ENCODE assay signal across 27 cellular contexts in the genomic region with DNA sequence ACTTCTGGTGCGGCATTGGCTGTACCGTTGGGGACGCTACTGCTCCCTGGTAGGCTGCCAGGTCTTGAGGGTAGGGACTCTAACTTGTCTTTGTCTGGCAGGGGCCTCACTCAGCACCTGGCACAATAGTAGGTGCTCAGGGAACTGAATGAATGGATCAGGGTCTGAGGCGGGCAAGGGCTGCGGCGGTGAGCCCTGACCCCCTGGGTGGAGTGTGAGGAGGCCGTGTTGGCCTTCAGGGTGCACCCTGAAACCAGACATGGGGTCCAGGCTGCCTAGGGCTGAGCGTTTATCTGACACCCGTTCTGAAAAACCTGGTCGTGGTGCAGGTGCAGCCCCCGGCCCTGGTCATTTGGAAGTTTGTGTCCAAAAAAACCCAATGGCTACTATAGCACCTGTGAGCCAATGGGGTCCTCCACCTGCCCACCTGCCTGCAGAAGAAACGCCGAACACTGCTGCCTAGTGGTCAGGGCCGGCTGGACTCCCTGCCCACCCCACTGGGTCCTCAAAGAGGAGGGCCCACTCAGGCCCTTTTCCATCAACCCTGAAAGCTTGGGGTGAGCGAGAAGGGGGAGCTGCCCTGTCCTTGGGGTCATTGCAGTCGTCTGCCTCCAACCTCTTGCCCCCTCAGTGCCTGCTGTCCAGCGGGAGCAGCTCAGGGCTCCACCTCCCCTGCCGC. TPM values are rescaled to one million over a fixed set of nuclear protein-coding genes. Genes with fewer than 3 reads are reported as not detected.
"Had no signal": no experiment of that assay in that cellular context is flagged by ENCODE, and none has a peak within 500 bp of the region (broad histone marks: within the 10 kb centered on the region; RNA-seq: fewer than 3 reads in every experiment).

No MANE protein-coding gene starts in this region.

- H3K27ac ChIP-seq: brain microvascular endothelial cell, gastrocnemius medialis, thyroid gland, WERI-Rb-1 had no signal

- H3K36me3 ChIP-seq: adrenal gland, ascending aorta, esophagus squamous epithelium, gastrocnemius medialis, left ventricle myocardium inferior, thyroid gland, upper lobe of right lung, WERI-Rb-1 had no signal

- H3K9me3 Mint-ChIP-seq: activated T-helper 17 cell treated with anti-CD3 and anti-CD28 coated beads, Interleukin-2, amount 50 U/mL, for 72 hours; effector memory CD8-positive, alpha-beta T cell; nephron; stimulated activated naive CD8-positive, alpha-beta T cell treated with anti-CD3 and anti-CD28 coated beads, Interleukin-15, Interleukin-2, amounts not matched to agents 100 ng/mL and 50 ng/mL, for 24 hours; T-cell had no signal

- H3K27me3 ChIP-seq: adrenal gland, ascending aorta, brain microvascular endothelial cell, esophagus squamous epithelium, gastrocnemius medialis, thyroid gland, upper lobe of right lung had no signal

- ATAC-seq: activated T-helper 17 cell treated with anti-CD3 and anti-CD28 coated beads, Interleukin-2, amount 50 U/mL, for 72 hours; effector memory CD8-positive, alpha-beta T cell; gastrocnemius medialis; T-cell; upper lobe of right lung had no signal

- H3K4me3 Mint-ChIP-seq: activated naive CD8-positive, alpha-beta T cell; activated T-helper 17 cell treated with anti-CD3 and anti-CD28 coated beads, Interleukin-2, amount 50 U/mL, for 72 hours; effector memory CD8-positive, alpha-beta T cell; nephron; stimulated activated naive CD8-positive, alpha-beta T cell treated with anti-CD3 and anti-CD28 coated beads, Interleukin-15, Interleukin-2, amounts not matched to agents 100 ng/mL and 50 ng/mL, for 24 hours; T-cell had no signal

- H3K9me3 ChIP-seq: adrenal gland, ascending aorta, esophagus squamous epithelium, gastrocnemius medialis, left ventricle myocardium inferior, thyroid gland, upper lobe of right lung had no signal

- FAIRE-seq: TTC549 had no signal

- H3K27ac Mint-ChIP-seq: activated naive CD8-positive, alpha-beta T cell; activated T-helper 17 cell treated with anti-CD3 and anti-CD28 coated beads, Interleukin-2, amount 50 U/mL, for 72 hours; stimulated activated naive CD8-positive, alpha-beta T cell treated with anti-CD3 and anti-CD28 coated beads, Interleukin-15, Interleukin-2, amounts not matched to agents 100 ng/mL and 50 ng/mL, for 24 hours had no signal

- H3K4me3 ChIP-seq: adrenal gland, ascending aorta, esophagus squamous epithelium, gastrocnemius medialis, left ventricle myocardium inferior, thyroid gland, upper lobe of right lung had no signal

- H3K36me3 Mint-ChIP-seq: activated naive CD8-positive, alpha-beta T cell; T-cell had no signal

- DNase-seq: activated CD4-positive, alpha-beta T cell treated with anti-CD3 and anti-CD28 coated beads for 1 hour; activated CD4-positive, alpha-beta T cell treated with anti-CD3 and anti-CD28 coated beads, Interleukin-2, amount 50 U/mL, for 1 hour; activated T-cell treated with anti-CD3 and anti-CD28 coated beads, Interleukin-2, amount 50 U/mL, for 1 hour; adrenal gland; brain microvascular endothelial cell; central memory CD4-positive, alpha-beta T cell; effector memory CD8-positive, alpha-beta T cell; esophagus squamous epithelium; gastrocnemius medialis; hippocampal formation; left ventricle myocardium inferior; midbrain; retina; stimulated activated CD4-positive, alpha-beta T cell treated with anti-CD3 and anti-CD28 coated beads, Interleukin-4, amount 100 ng/mL, for 1 hour; T-cell; thyroid gland; upper lobe of right lung; WERI-Rb-1 had no signal

- H3K4me1 Mint-ChIP-seq: activated T-helper 17 cell treated with anti-CD3 and anti-CD28 coated beads, Interleukin-2, amount 50 U/mL, for 72 hours had no signal

- H3K27me3 Mint-ChIP-seq: activated naive CD8-positive, alpha-beta T cell; activated T-helper 17 cell treated with anti-CD3 and anti-CD28 coated beads, Interleukin-2, amount 50 U/mL, for 72 hours; effector memory CD8-positive, alpha-beta T cell; progenitor cell of endocrine pancreas; stimulated activated naive CD8-positive, alpha-beta T cell treated with anti-CD3 and anti-CD28 coated beads, Interleukin-15, Interleukin-2, amounts not matched to agents 100 ng/mL and 50 ng/mL, for 24 hours; T-cell had no signal

RNA-seq across cellular contexts. Expression of gene CEMP1, which starts 22.3 kb away (rescaled TPM):
- total RNA-seq: activated T-helper 17 cell treated with anti-CD3 and anti-CD28 coated beads, Interleukin-2, amount 50 U/mL, for 72 hours; adrenal gland; ascending aorta; dermis microvascular lymphatic vessel endothelial cell; gastrocnemius medialis; left ventricle myocardium inferior; osteocyte had no signal
